In the genomic region with DNA sequence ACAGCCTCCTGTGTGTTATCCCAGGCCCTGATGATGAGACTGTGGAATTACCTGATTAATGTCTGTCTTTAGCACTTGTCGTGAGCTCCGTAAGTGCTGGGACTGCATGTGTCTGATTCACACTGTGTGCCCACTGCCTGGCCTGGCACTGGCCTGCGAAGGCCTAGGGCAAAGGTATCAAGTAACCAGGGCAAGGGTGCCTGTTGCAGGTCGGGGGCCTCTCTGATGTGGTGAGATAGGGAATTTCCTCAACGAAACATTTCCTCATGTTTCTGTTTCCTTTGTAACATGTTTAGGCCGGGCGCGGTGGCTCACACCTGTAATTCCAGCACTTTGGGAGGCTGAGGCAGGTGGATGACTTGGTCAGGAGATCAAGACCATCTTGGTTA, we compare ENCODE assay signal across 15 cellular contexts. TPM values are rescaled to one million over a fixed set of nuclear protein-coding genes. Genes with fewer than 3 reads are reported as not detected.
DNase-seq lines count a peak whose midpoint lies in the region; ATAC-seq, FAIRE-seq and TF ChIP-seq lines count a peak whose summit lies in the region.
"Had no signal": no experiment of that assay in that cellular context is flagged by ENCODE, and none has a peak within 500 bp of the region (broad histone marks: within the 10 kb centered on the region; RNA-seq: fewer than 3 reads in every experiment).

No MANE protein-coding gene starts in this region.

- H3K9ac ChIP-seq in kidney (ENCODE audit: low read length in 2 of 2), result no peak overlapping the region

- no peak overlapping the region for H3K27ac ChIP-seq in kidney (ENCODE audit: low read depth in 2 of 2, low read length in 2 of 2)
- H3K27ac ChIP-seq: 22Rv1 had no signal

- no peak for TF ChIP-seq CTCF in kidney (IDR thresholded peaks at IDR 0.05; ENCODE audit: borderline replicate concordance, extremely low read depth, insufficient read depth)

- peaks cover 0 to 2% of the 10 kb centered on the region in 2 donors for H3K36me3 ChIP-seq in kidney (ENCODE audit: control insufficient read depth in 1 of 2, insufficient read depth in 2 of 2, low read length in 2 of 2)

- H3K4me1 Mint-ChIP-seq in activated CD4-positive, alpha-beta T cell treated with anti-CD3 and anti-CD28 coated beads, Interleukin-2, amount 10 ng/mL, durations not matched to agents 7 days and 5 days, result peaks cover 9% of the 10 kb centered on the region
- peaks cover 9% of the 10 kb centered on the region for H3K4me1 Mint-ChIP-seq in T-helper 17 cell
- H3K4me1 Mint-ChIP-seq in stimulated activated effector memory CD8-positive, alpha-beta T cell treated with anti-CD3 and anti-CD28 coated beads, Interleukin-12 subunit alpha, Interleukin-12 subunit beta, amount 100 ng/mL, for 72 hours, result peaks cover 9% of the 10 kb centered on the region

- H3K4me1 ChIP-seq in kidney (ENCODE audit: control insufficient read depth in 1 of 2, insufficient read depth in 1 of 2, low read depth in 1 of 2, low read length in 2 of 2), result no peaks in the 10 kb centered on the region
- H3K4me1 ChIP-seq: Caco-2 had no signal

- H3K9me3 ChIP-seq in T-helper 17 cell (ENCODE audit: control insufficient read depth, low read length, poor library complexity, severe bottlenecking), result no peaks in the 10 kb centered on the region
- no peaks in the 10 kb centered on the region for H3K9me3 ChIP-seq in kidney (ENCODE audit: control insufficient read depth in 1 of 2, low read length in 2 of 2)
- H3K9me3 ChIP-seq: Caco-2 had no signal

- no peak overlapping the region for H3K4me3 ChIP-seq in kidney (ENCODE audit: low read length in 2 of 2)

- H3K9me3 Mint-ChIP-seq in activated CD4-positive, alpha-beta T cell treated with anti-CD3 and anti-CD28 coated beads, Interleukin-2, amount 10 ng/mL, durations not matched to agents 7 days and 5 days, result no peaks in the 10 kb centered on the region
- H3K9me3 Mint-ChIP-seq in stimulated activated effector memory CD8-positive, alpha-beta T cell treated with anti-CD3 and anti-CD28 coated beads, Interleukin-12 subunit alpha, Interleukin-12 subunit beta, amount 100 ng/mL, for 72 hours, result no peaks in the 10 kb centered on the region
- H3K9me3 Mint-ChIP-seq: CD8-positive, alpha-beta memory T cell had no signal

- no peak for FAIRE-seq in kidney (lab: Jason Lieb, UNC)
- FAIRE-seq: H54 had no signal

- no peaks in the 10 kb centered on the region for H3K36me3 Mint-ChIP-seq in activated CD4-positive, alpha-beta T cell treated with anti-CD3 and anti-CD28 coated beads, Interleukin-2, amount 10 ng/mL, durations not matched to agents 7 days and 5 days (ENCODE audit: low read depth)
- no peaks in the 10 kb centered on the region for H3K36me3 Mint-ChIP-seq in T-helper 17 cell (ENCODE audit: low read depth)
- H3K36me3 Mint-ChIP-seq in stimulated activated effector memory CD8-positive, alpha-beta T cell treated with anti-CD3 and anti-CD28 coated beads, Interleukin-12 subunit alpha, Interleukin-12 subunit beta, amount 100 ng/mL, for 72 hours, result no peaks in the 10 kb centered on the region

- POLR2A ChIA-PET in activated CD4-positive, alpha-beta T cell treated with anti-CD3 and anti-CD28 coated beads, Interleukin-2, amount 10 ng/mL, durations not matched to agents 7 days and 5 days (lab: Charles Lee), result no interaction called here

- ATAC-seq in T-helper 17 cell (no peak), GM19452 (IDR thresholded peaks at IDR 0.05; ENCODE audit: unreplicated experiment) (no peak)
- ATAC-seq in stimulated activated effector memory CD8-positive, alpha-beta T cell treated with anti-CD3 and anti-CD28 coated beads, Interleukin-12 subunit alpha, Interleukin-12 subunit beta, amount 100 ng/mL, for 72 hours, result no peak

- CTCF ChIA-PET in activated CD4-positive, alpha-beta T cell treated with anti-CD3 and anti-CD28 coated beads, Interleukin-2, amount 10 ng/mL, durations not matched to agents 7 days and 5 days (lab: Charles Lee), result no interaction called here

- peak overlapping the region; percentile 41 for H3K27ac Mint-ChIP-seq in activated CD4-positive, alpha-beta T cell treated with anti-CD3 and anti-CD28 coated beads, Interleukin-2, amount 10 ng/mL, durations not matched to agents 7 days and 5 days
- H3K27ac Mint-ChIP-seq in T-helper 17 cell, result peak overlapping the region; percentile 75
- H3K27ac Mint-ChIP-seq in stimulated activated effector memory CD8-positive, alpha-beta T cell treated with anti-CD3 and anti-CD28 coated beads, Interleukin-12 subunit alpha, Interleukin-12 subunit beta, amount 100 ng/mL, for 72 hours, result peak overlapping the region; percentile 63
- H3K27ac Mint-ChIP-seq: CD8-positive, alpha-beta memory T cell had no signal

- no peak overlapping the region for H3K4me3 Mint-ChIP-seq in activated CD4-positive, alpha-beta T cell treated with anti-CD3 and anti-CD28 coated beads, Interleukin-2, amount 10 ng/mL, durations not matched to agents 7 days and 5 days
- H3K4me3 Mint-ChIP-seq in T-helper 17 cell, result no peak overlapping the region
- no peak overlapping the region for H3K4me3 Mint-ChIP-seq in stimulated activated effector memory CD8-positive, alpha-beta T cell treated with anti-CD3 and anti-CD28 coated beads, Interleukin-12 subunit alpha, Interleukin-12 subunit beta, amount 100 ng/mL, for 72 hours
- H3K4me3 Mint-ChIP-seq: CD8-positive, alpha-beta memory T cell had no signal

- DNase-seq in activated CD4-positive, alpha-beta T cell treated with anti-CD3 and anti-CD28 coated beads, Interleukin-2, amount 10 ng/mL, durations not matched to agents 7 days and 5 days, result no peak
- no peak for DNase-seq in activated CD4-positive, alpha-beta T cell treated with anti-CD3 and anti-CD28 coated beads for 4 hours
- DNase-seq in T-helper 17 cell (no peak), kidney (peak; percentile 32), HPDE6-E6E7 (ENCODE audit: extremely low spot score) (no peak), glomerular visceral epithelial cell (ENCODE audit: extremely low spot score) (no peak)
- no peak for DNase-seq in stimulated activated effector memory CD8-positive, alpha-beta T cell treated with anti-CD3 and anti-CD28 coated beads, Interleukin-12 subunit alpha, Interleukin-12 subunit beta, amount 100 ng/mL, for 72 hours (ENCODE audit: low spot score in 2 of 2)
- DNase-seq: Caco-2, DMS53, GF-D8, IMR-90 had no signal

- H3K27me3 Mint-ChIP-seq in activated CD4-positive, alpha-beta T cell treated with anti-CD3 and anti-CD28 coated beads, Interleukin-2, amount 10 ng/mL, durations not matched to agents 7 days and 5 days, result no peaks in the 10 kb centered on the region
- no peaks in the 10 kb centered on the region for H3K27me3 Mint-ChIP-seq in T-helper 17 cell
- H3K27me3 Mint-ChIP-seq: CD8-positive, alpha-beta memory T cell had no signal

- intact Hi-C loops in kidney (cut with DNase I), result no loop called here

RNA-seq across cellular contexts. Expression of gene LHPP, which starts 50.4 kb away (rescaled TPM):
- 10 to 100 TPM; 24.2 to 28.0 TPM for total RNA-seq in activated CD4-positive, alpha-beta T cell treated with anti-CD3 and anti-CD28 coated beads, Interleukin-2, amount 10 ng/mL, durations not matched to agents 7 days and 5 days
- total RNA-seq in T-helper 17 cell (10 to 100 TPM; 19.9 to 21.1 TPM), kidney (16.6 TPM)
- polyA plus RNA-seq in kidney (ENCODE audit: insufficient read depth, low read depth, low replicate concordance), result 52.5 TPM
